In genomic region chr12:99131761-99132199, GRCh38 we compare ENCODE assay signal across 10 cellular contexts.
DNase-seq lines count a peak whose midpoint lies in the region; ATAC-seq lines count a peak whose summit lies in the region.
"Had no signal": no experiment of that assay in that cellular context is flagged by ENCODE, and none has a peak within 500 bp of the region (broad histone marks: within the 10 kb centered on the region; RNA-seq: fewer than 3 reads in every experiment).

No MANE protein-coding gene starts in this region.

- H3K9me3 ChIP-seq in GM23248 (ENCODE audit: low read depth), result no peaks in the 10 kb centered on the region

- no peak overlapping the region for H3K4me3 ChIP-seq in GM23248

- no peaks in the 10 kb centered on the region for H3K4me1 ChIP-seq in GM23248 (ENCODE audit: insufficient read depth)

- H3K4me2 ChIP-seq in GM23248 (ENCODE audit: unreplicated experiment), result no peak overlapping the region

- in situ Hi-C loops in GM23248 (cut with MboI), result no loop called here

- H4K20me1 ChIP-seq in GM23248 (ENCODE audit: insufficient read depth), result no peaks in the 10 kb centered on the region

- no peak overlapping the region for H3K27ac ChIP-seq in GM23248

- no peak overlapping the region for H2AFZ ChIP-seq in GM23248

- no peaks in the 10 kb centered on the region for H3K79me2 ChIP-seq in GM23248 (ENCODE audit: insufficient read depth)

- H3K36me3 ChIP-seq in GM23248 (ENCODE audit: low read depth), result no peaks in the 10 kb centered on the region

- no peak overlapping the region for H3K9ac ChIP-seq in GM23248

- DNase-seq in Ammon's horn (ENCODE audit: low spot score) (peak; percentile 70), GM23248 (peak; percentile 39), T1000 (lab: John Stamatoyannopoulos, UW) (peak; percentile 56), islet precursor cell (peak; percentile 77), COLO829 (ENCODE audit: low spot score) (no peak), SHP77 (lab: John Stamatoyannopoulos, UW) (no peak), OCI-M1 (lab: John Stamatoyannopoulos, UW) (no peak)
- DNase-seq: activated naive CD4-positive, alpha-beta T cell treated with anti-CD3 and anti-CD28 coated beads, Interleukin-2, amount 10 ng/mL, durations not matched to agents 7 days and 5 days; HCEC 1CT had no signal

- no peaks in the 10 kb centered on the region for H3K27me3 ChIP-seq in GM23248 (replicated peaks; ENCODE audit: insufficient read depth)

- 0 to 3% methylated on average over 7 of the region's 7 CpGs for WGBS in GM23248 (ENCODE audit: low coverage in 1 of 2, low lambda C conversion rate in 2 of 2, missing lambda C conversion rate in 2 of 2), 2 experiments

- H3K9me2 ChIP-seq in GM23248 (ENCODE audit: insufficient read depth), result no peaks in the 10 kb centered on the region

- no peak for ATAC-seq in GM18519 (IDR thresholded peaks at IDR 0.05; ENCODE audit: low FRiP score, unreplicated experiment)

- H3F3A ChIP-seq in GM23248 (ENCODE audit: insufficient read depth), result no peaks in the 10 kb centered on the region

Comparison
In these comparisons a context has a peak if more than half of its experiments do, and no peak if none do; other contexts are left out.
1. DNase-seq: peak in Ammon's horn (single experiment), GM23248 (single experiment), T1000 (single experiment) and islet precursor cell (single experiment); none in COLO829 (single experiment), SHP77 (0 of 2) and OCI-M1 (single experiment).